Comparison of ENCODE assay signal across 34 cellular contexts in the genomic region with DNA sequence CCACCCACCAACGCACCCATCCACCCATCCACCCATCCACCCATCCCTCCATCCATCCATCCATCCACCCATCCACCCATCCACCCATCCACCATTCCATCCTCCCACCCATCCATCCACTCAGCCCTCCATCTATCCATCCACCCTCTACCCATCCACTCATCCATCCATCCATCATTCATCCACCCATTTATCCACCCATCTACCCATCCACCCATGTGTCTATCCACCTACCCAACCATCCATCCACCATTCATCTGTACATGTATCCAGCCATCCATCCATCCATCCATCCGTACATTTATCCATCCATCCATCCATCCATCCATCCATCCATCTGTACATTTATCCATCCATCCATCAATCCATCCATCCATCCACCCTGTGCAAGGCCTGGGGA.
"Had no signal": no experiment of that assay in that cellular context is flagged by ENCODE, and none has a peak within 500 bp of the region (broad histone marks: within the 10 kb centered on the region; RNA-seq: fewer than 3 reads in every experiment).

No MANE protein-coding gene starts in this region.

- H3K36me3 ChIP-seq: adrenal gland, brain microvascular endothelial cell, breast epithelium had no signal

- H3K9me3 Mint-ChIP-seq: activated B cell treated with CpG ODN at 0.5 μM for 24 hours; activated CD4-positive, alpha-beta memory T cell treated with anti-CD3 and anti-CD28 coated beads for 36 hours; activated CD4-positive, alpha-beta T cell treated with anti-CD3 and anti-CD28 coated beads, Interleukin-2, amount 10 ng/mL, durations not matched to agents 24 days and 14 days; activated naive CD4-positive, alpha-beta T cell treated with anti-CD3 and anti-CD28 coated beads for 36 hours; activated naive CD4-positive, alpha-beta T cell treated with anti-CD3 and anti-CD28 coated beads, Interleukin-2, amount 50 U/mL, for 72 hours; activated naive CD8-positive, alpha-beta T cell treated with anti-CD3 and anti-CD28 coated beads for 36 hours; activated T-cell treated with anti-CD3 and anti-CD28 coated beads, Interleukin-2, amount 50 U/mL, for 4 hours; activated T-cell treated with anti-CD3 and anti-CD28 coated beads, Interleukin-2, amount 50 U/mL, for 72 hours; activated T-helper 1 cell treated with anti-CD3 and anti-CD28 coated beads, Interleukin-12 subunit alpha, Interleukin-12 subunit beta, Interleukin-2, Interleukin-4 antibody, amounts not matched to agents 30 ng/mL and 10 ng/mL and 1 ng/mL, durations not matched to agents 14 hours and 24 hours and 36 hours; activated T-helper 17 cell treated with anti-CD3 and anti-CD28 coated beads, Interleukin-2, amount 50 U/mL, for 72 hours; T-helper 1 cell treated with Interleukin-12 subunit alpha and Interleukin-12 subunit beta and Interleukin-4 antibody, amounts not matched to agents 30 μg/mL and 1 μg/mL, for 36 hours; T-helper 2 cell treated with Interferon-gamma antibody and Interleukin-4, amounts not matched to agents 5 μg/mL and 100 μg/mL, for 36 hours had no signal

- H3K27ac ChIP-seq: adrenal gland, body of pancreas, brain microvascular endothelial cell, breast epithelium, VCaP had no signal

- DNase-seq: activated B cell treated with CpG ODN at 0.5 μM for 24 hours; activated CD4-positive, alpha-beta memory T cell treated with anti-CD3 and anti-CD28 coated beads for 36 hours; activated CD4-positive, alpha-beta T cell treated with anti-CD3 and anti-CD28 coated beads for 4 hours; activated CD4-positive, alpha-beta T cell treated with anti-CD3 and anti-CD28 coated beads, Interleukin-2, amount 10 ng/mL, durations not matched to agents 24 days and 14 days; activated CD4-positive, alpha-beta T cell treated with anti-CD3 and anti-CD28 coated beads, Interleukin-2, amount 50 U/mL, for 1 hour; activated CD4-positive, alpha-beta T cell treated with anti-CD3 and anti-CD28 coated beads, Interleukin-2, amount 50 U/mL, for 4 hours; activated CD4-positive, CD25-positive, alpha-beta regulatory T cell treated with anti-CD3 and anti-CD28 coated beads, Interleukin-2, amount 50 U/mL, for 72 hours; activated CD8-positive, alpha-beta memory T cell treated with anti-CD3 and anti-CD28 coated beads, Interleukin-2, amount 50 U/mL, for 4 hours; activated effector memory CD4-positive, alpha-beta T cell treated with anti-CD3 and anti-CD28 coated beads, Interleukin-2, amount 50 U/mL, for 16 hours; activated gamma-delta T cell treated with Interleukin-2 at 50 U/mL for 16 hours; activated naive CD4-positive, alpha-beta T cell; activated naive CD4-positive, alpha-beta T cell treated with anti-CD3 and anti-CD28 coated beads for 36 hours; activated naive CD4-positive, alpha-beta T cell treated with anti-CD3 and anti-CD28 coated beads, Interleukin-2, amount 50 U/mL, for 16 hours; activated naive CD8-positive, alpha-beta T cell treated with anti-CD3 and anti-CD28 coated beads for 36 hours; activated T-cell treated with anti-CD3 and anti-CD28 coated beads for 4 hours; activated T-cell treated with anti-CD3 and anti-CD28 coated beads, Interleukin-2, amount 50 U/mL, for 1 hour; activated T-cell treated with anti-CD3 and anti-CD28 coated beads, Interleukin-2, amount 50 U/mL, for 4 hours; activated T-cell treated with anti-CD3 and anti-CD28 coated beads, Interleukin-2, amount 50 U/mL, for 72 hours; adrenal gland; amniotic stem cell; aorta; body of pancreas; brain microvascular endothelial cell; central memory CD4-positive, alpha-beta T cell; T-helper 1 cell; T-helper 2 cell; T-helper 9 cell had no signal

- H3K27me3 Mint-ChIP-seq: activated CD4-positive, alpha-beta T cell treated with anti-CD3 and anti-CD28 coated beads, Interleukin-2, amount 10 ng/mL, durations not matched to agents 24 days and 14 days had no signal

- H3K9me3 ChIP-seq: adrenal gland, body of pancreas, breast epithelium had no signal

- H3K36me3 Mint-ChIP-seq: activated CD4-positive, alpha-beta memory T cell treated with anti-CD3 and anti-CD28 coated beads for 36 hours; activated naive CD4-positive, alpha-beta T cell treated with anti-CD3 and anti-CD28 coated beads, Interleukin-2, amount 50 U/mL, for 72 hours; activated naive CD8-positive, alpha-beta T cell treated with anti-CD3 and anti-CD28 coated beads for 36 hours had no signal

- H3K4me1 Mint-ChIP-seq: activated CD4-positive, alpha-beta T cell treated with anti-CD3 and anti-CD28 coated beads, Interleukin-2, amount 10 ng/mL, durations not matched to agents 24 days and 14 days; activated naive CD8-positive, alpha-beta T cell treated with anti-CD3 and anti-CD28 coated beads for 36 hours; activated T-helper 17 cell treated with anti-CD3 and anti-CD28 coated beads, Interleukin-2, amount 50 U/mL, for 72 hours had no signal

- H3K4me3 ChIP-seq: adrenal gland, body of pancreas, breast epithelium had no signal

- ATAC-seq: activated naive CD4-positive, alpha-beta T cell treated with anti-CD3 and anti-CD28 coated beads, Interleukin-2, amount 50 U/mL, for 72 hours; activated T-cell treated with anti-CD3 and anti-CD28 coated beads, Interleukin-2, amount 50 U/mL, for 4 hours; activated T-cell treated with anti-CD3 and anti-CD28 coated beads, Interleukin-2, amount 50 U/mL, for 72 hours; activated T-helper 17 cell treated with anti-CD3 and anti-CD28 coated beads, Interleukin-2, amount 50 U/mL, for 72 hours; body of pancreas had no signal

- H3K27ac Mint-ChIP-seq: activated B cell treated with CpG ODN at 0.5 μM for 24 hours; activated CD4-positive, alpha-beta memory T cell treated with anti-CD3 and anti-CD28 coated beads for 36 hours; activated CD4-positive, alpha-beta T cell treated with anti-CD3 and anti-CD28 coated beads, Interleukin-2, amount 10 ng/mL, durations not matched to agents 24 days and 14 days; activated naive CD4-positive, alpha-beta T cell treated with anti-CD3 and anti-CD28 coated beads for 36 hours; activated naive CD4-positive, alpha-beta T cell treated with anti-CD3 and anti-CD28 coated beads, Interleukin-2, amount 50 U/mL, for 72 hours; activated naive CD8-positive, alpha-beta T cell treated with anti-CD3 and anti-CD28 coated beads for 36 hours; activated T-cell treated with anti-CD3 and anti-CD28 coated beads, Interleukin-2, amount 50 U/mL, for 72 hours; activated T-helper 1 cell treated with anti-CD3 and anti-CD28 coated beads, Interleukin-12 subunit alpha, Interleukin-12 subunit beta, Interleukin-2, Interleukin-4 antibody, amounts not matched to agents 30 ng/mL and 10 ng/mL and 1 ng/mL, durations not matched to agents 14 hours and 24 hours and 36 hours; activated T-helper 17 cell treated with anti-CD3 and anti-CD28 coated beads, Interleukin-2, amount 50 U/mL, for 72 hours; T-helper 1 cell treated with Interleukin-12 subunit alpha and Interleukin-12 subunit beta and Interleukin-4 antibody, amounts not matched to agents 30 μg/mL and 1 μg/mL, for 36 hours; T-helper 2 cell treated with Interferon-gamma antibody and Interleukin-4, amounts not matched to agents 5 μg/mL and 100 μg/mL, for 36 hours had no signal

- H3K4me3 Mint-ChIP-seq: activated B cell treated with CpG ODN at 0.5 μM for 24 hours; activated CD4-positive, alpha-beta memory T cell treated with anti-CD3 and anti-CD28 coated beads for 36 hours; activated CD4-positive, alpha-beta T cell treated with anti-CD3 and anti-CD28 coated beads, Interleukin-2, amount 10 ng/mL, durations not matched to agents 24 days and 14 days; activated naive CD4-positive, alpha-beta T cell treated with anti-CD3 and anti-CD28 coated beads for 36 hours; activated naive CD8-positive, alpha-beta T cell treated with anti-CD3 and anti-CD28 coated beads for 36 hours; activated T-cell treated with anti-CD3 and anti-CD28 coated beads, Interleukin-2, amount 50 U/mL, for 4 hours; activated T-cell treated with anti-CD3 and anti-CD28 coated beads, Interleukin-2, amount 50 U/mL, for 72 hours; activated T-helper 1 cell treated with anti-CD3 and anti-CD28 coated beads, Interleukin-12 subunit alpha, Interleukin-12 subunit beta, Interleukin-2, Interleukin-4 antibody, amounts not matched to agents 30 ng/mL and 10 ng/mL and 1 ng/mL, durations not matched to agents 14 hours and 24 hours and 36 hours; activated T-helper 17 cell treated with anti-CD3 and anti-CD28 coated beads, Interleukin-2, amount 50 U/mL, for 72 hours; T-helper 1 cell treated with Interleukin-12 subunit alpha and Interleukin-12 subunit beta and Interleukin-4 antibody, amounts not matched to agents 30 μg/mL and 1 μg/mL, for 36 hours; T-helper 2 cell treated with Interferon-gamma antibody and Interleukin-4, amounts not matched to agents 5 μg/mL and 100 μg/mL, for 36 hours had no signal

- H3K4me1 ChIP-seq: adrenal gland, body of pancreas, breast epithelium had no signal
